ENCODE assay signal across 1 cellular context in genomic region chr2:241508510-241509407, GRCh38.
TF ChIP-seq lines count a peak whose summit lies in the region.

STK25 (minus strand) TSS chr2:241508584; CDS start chr2:241508035, 549 bp downstream.

TF ChIP-seq in K562, 482 proteins besides CTCF, POLR2A, EP300 and RAD21 (continued from another document and continues in another):
- TF ChIP-seq NKRF (IDR thresholded peaks at IDR 0.05; ENCODE audit: borderline replicate concordance) (no peak), ZNF584 (CRISPR knock-in tag; IDR thresholded peaks at IDR 0.05; ENCODE audit: low read depth) (peak; percentile 84), STAT6 (CRISPR knock-in tag; IDR thresholded peaks at IDR 0.05) (no peak), SAP30 (IDR thresholded peaks at IDR 0.05; ENCODE audit: borderline replicate concordance, insufficient read depth, low read depth, low read length, poor library complexity, severe bottlenecking) (peak; percentile 4), ZNF384 (IDR thresholded peaks at IDR 0.05; ENCODE audit: low read depth, low read length) (no peak), ZNF318 (IDR thresholded peaks at IDR 0.05; ENCODE audit: borderline replicate concordance in 1 of 2, low read depth in 1 of 2) (no peak), ZSCAN32 (CRISPR knock-in tag; IDR thresholded peaks at IDR 0.05) (no peak), ZNF282 (CRISPR knock-in tag; IDR thresholded peaks at IDR 0.05) (peak; percentile 93; the same call in 1 of the 2 replicates), ZNF133 (CRISPR knock-in tag; IDR thresholded peaks at IDR 0.05) (no peak), ZNF354B (CRISPR knock-in tag; IDR thresholded peaks at IDR 0.05) (no peak), ZBTB12 (CRISPR knock-in tag; IDR thresholded peaks at IDR 0.05) (peak; percentile 50), TCFL5 (CRISPR knock-in tag; conservative IDR thresholded peaks at IDR 0.05) (no peak), RERE (CRISPR knock-in tag; IDR thresholded peaks at IDR 0.05; ENCODE audit: borderline replicate concordance) (no peak), CHCHD3 (CRISPR knock-in tag; IDR thresholded peaks at IDR 0.05) (no peak), HDAC3 (IDR thresholded peaks at IDR 0.05; ENCODE audit: borderline replicate concordance, partially characterized antibody) (no peak), ZNF217 (CRISPR knock-in tag; IDR thresholded peaks at IDR 0.05) (no peak), SAFB2 (IDR thresholded peaks at IDR 0.05; ENCODE audit: borderline replicate concordance, low read depth, low read length, severe bottlenecking) (no peak), CTCFL (IDR thresholded peaks at IDR 0.05; ENCODE audit: borderline replicate concordance, insufficient read depth, low read depth, low read length, poor library complexity, severe bottlenecking) (no peak), TFAM (CRISPR knock-in tag; conservative IDR thresholded peaks at IDR 0.05) (no peak), U2AF2 (optimal IDR thresholded peaks at IDR 0.05; ENCODE audit: low read depth, low read length) (no peak), ZNF408 (CRISPR knock-in tag; IDR thresholded peaks at IDR 0.05; ENCODE audit: low read depth) (no peak), ATF3 (IDR thresholded peaks at IDR 0.05) (no peak), ATF3 (CRISPR knock-in tag; conservative IDR thresholded peaks at IDR 0.05) (no peak; the same call in 1 of the 2 replicates), HINFP (tag; conservative IDR thresholded peaks at IDR 0.05; ENCODE audit: low read depth) (no peak), GTF2A2 (tag; IDR thresholded peaks at IDR 0.05) (no peak), HLTF (IDR thresholded peaks at IDR 0.05) (no peak; the same call in 1 of the 2 replicates), ZFP1 (CRISPR knock-in tag; IDR thresholded peaks at IDR 0.05) (no peak), PHB2 (IDR thresholded peaks at IDR 0.05; ENCODE audit: low read depth) (no peak), FOXJ2 (tag; IDR thresholded peaks at IDR 0.05) (peak; percentile 46; the same call in 1 of the 2 replicates), HMGN3 (IDR thresholded peaks at IDR 0.05; ENCODE audit: borderline replicate concordance, extremely low read depth, insufficient read length, low read depth, low read length) (no peak), ZNF445 (CRISPR knock-in tag; IDR thresholded peaks at IDR 0.05; ENCODE audit: low read depth) (no peak), EP400 (IDR thresholded peaks at IDR 0.05) (peak; percentile 78; the same call in 1 of the 2 replicates), ZNF232 (CRISPR knock-in tag; IDR thresholded peaks at IDR 0.05) (no peak; the same call in 1 of the 2 replicates)
